Comparison of ENCODE assay signal across 2 cellular contexts in the genomic region with DNA sequence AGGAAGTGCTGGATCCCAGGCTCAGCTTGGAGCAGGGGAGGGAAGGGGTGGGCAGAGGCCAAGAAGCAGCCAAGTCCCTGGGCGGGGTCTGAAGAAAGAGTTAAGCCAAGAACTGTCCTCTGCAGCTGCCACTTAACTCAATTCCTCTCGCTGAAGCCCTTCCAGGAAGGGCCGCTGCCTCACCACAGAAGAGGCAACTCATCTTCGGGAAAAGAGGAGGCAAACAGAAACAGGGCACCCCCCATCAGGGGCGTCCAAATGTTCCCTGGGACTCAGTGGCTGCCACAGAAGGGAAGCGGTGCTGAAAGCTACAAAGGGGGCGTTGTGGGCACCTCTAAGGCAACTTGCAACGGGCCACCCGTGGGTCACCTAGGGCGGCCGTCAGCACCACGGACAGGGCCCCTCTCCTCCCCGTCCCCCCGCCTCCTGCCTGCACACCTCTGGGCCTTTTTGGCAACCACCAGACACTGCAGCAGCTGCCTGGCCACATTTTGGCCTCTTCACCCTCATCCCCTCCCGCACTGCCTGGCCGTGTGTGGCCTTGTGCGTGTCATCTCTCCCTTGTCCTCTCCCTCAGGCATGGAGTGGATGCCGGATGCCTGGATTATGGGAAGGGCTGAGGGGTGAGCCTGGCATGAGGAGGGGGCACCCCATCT.
TF ChIP-seq lines count a peak whose summit lies in the region.

No MANE protein-coding gene starts in this region.

TF ChIP-seq in WTC11, 78 proteins besides CTCF, POLR2A, EP300 and RAD21 (continued from another document):
- TF ChIP-seq, protein P1, sequence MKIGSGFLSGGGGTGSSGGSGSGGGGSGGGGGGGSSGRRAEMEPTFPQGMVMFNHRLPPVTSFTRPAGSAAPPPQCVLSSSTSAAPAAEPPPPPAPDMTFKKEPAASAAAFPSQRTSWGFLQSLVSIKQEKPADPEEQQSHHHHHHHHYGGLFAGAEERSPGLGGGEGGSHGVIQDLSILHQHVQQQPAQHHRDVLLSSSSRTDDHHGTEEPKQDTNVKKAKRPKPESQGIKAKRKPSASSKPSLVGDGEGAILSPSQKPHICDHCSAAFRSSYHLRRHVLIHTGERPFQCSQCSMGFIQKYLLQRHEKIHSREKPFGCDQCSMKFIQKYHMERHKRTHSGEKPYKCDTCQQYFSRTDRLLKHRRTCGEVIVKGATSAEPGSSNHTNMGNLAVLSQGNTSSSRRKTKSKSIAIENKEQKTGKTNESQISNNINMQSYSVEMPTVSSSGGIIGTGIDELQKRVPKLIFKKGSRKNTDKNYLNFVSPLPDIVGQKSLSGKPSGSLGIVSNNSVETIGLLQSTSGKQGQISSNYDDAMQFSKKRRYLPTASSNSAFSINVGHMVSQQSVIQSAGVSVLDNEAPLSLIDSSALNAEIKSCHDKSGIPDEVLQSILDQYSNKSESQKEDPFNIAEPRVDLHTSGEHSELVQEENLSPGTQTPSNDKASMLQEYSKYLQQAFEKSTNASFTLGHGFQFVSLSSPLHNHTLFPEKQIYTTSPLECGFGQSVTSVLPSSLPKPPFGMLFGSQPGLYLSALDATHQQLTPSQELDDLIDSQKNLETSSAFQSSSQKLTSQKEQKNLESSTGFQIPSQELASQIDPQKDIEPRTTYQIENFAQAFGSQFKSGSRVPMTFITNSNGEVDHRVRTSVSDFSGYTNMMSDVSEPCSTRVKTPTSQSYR (CRISPR knock-in tag; IDR thresholded peaks at IDR 0.05) = 0 out of 2 replicates have a peak, but pooled peaks have one; percentile 35
- TF ChIP-seq, protein P2, sequence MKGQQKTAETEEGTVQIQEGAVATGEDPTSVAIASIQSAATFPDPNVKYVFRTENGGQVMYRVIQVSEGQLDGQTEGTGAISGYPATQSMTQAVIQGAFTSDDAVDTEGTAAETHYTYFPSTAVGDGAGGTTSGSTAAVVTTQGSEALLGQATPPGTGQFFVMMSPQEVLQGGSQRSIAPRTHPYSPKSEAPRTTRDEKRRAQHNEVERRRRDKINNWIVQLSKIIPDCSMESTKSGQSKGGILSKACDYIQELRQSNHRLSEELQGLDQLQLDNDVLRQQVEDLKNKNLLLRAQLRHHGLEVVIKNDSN (CRISPR knock-in tag; IDR thresholded peaks at IDR 0.05) = peak; percentile 63; the same call in 1 of the 2 replicates
- TF ChIP-seq NFYB (CRISPR knock-in tag; conservative IDR thresholded peaks at IDR 0.05; ENCODE audit: low read depth) (no peak), TP53 (CRISPR knock-in tag; IDR thresholded peaks at IDR 0.05) (no peak), ZNF232 (CRISPR knock-in tag; IDR thresholded peaks at IDR 0.05) (no peak), CREB1 (CRISPR knock-in tag; IDR thresholded peaks at IDR 0.05) (peak; percentile 70; the same call in 1 of the 2 replicates), MYBL2 (CRISPR knock-in tag; IDR thresholded peaks at IDR 0.05) (no peak), PRRX2 (CRISPR knock-in tag; IDR thresholded peaks at IDR 0.05) (no peak), ZNF317 (CRISPR knock-in tag; IDR thresholded peaks at IDR 0.05; ENCODE audit: borderline replicate concordance, low read depth) (no peak; the same call in 1 of the 2 replicates)
- TF ChIP-seq, protein P3, sequence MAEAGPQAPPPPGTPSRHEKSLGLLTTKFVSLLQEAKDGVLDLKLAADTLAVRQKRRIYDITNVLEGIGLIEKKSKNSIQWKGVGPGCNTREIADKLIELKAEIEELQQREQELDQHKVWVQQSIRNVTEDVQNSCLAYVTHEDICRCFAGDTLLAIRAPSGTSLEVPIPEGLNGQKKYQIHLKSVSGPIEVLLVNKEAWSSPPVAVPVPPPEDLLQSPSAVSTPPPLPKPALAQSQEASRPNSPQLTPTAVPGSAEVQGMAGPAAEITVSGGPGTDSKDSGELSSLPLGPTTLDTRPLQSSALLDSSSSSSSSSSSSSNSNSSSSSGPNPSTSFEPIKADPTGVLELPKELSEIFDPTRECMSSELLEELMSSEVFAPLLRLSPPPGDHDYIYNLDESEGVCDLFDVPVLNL (CRISPR knock-in tag; IDR thresholded peaks at IDR 0.05; ENCODE audit: borderline replicate concordance, low read depth) = 0 out of 2 replicates have a peak, but pooled peaks have one; percentile 58
- TF ChIP-seq, protein P4, sequence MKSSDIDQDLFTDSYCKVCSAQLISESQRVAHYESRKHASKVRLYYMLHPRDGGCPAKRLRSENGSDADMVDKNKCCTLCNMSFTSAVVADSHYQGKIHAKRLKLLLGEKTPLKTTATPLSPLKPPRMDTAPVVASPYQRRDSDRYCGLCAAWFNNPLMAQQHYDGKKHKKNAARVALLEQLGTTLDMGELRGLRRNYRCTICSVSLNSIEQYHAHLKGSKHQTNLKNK (CRISPR knock-in tag; IDR thresholded peaks at IDR 0.05) = no peak
- TF ChIP-seq, protein P5, sequence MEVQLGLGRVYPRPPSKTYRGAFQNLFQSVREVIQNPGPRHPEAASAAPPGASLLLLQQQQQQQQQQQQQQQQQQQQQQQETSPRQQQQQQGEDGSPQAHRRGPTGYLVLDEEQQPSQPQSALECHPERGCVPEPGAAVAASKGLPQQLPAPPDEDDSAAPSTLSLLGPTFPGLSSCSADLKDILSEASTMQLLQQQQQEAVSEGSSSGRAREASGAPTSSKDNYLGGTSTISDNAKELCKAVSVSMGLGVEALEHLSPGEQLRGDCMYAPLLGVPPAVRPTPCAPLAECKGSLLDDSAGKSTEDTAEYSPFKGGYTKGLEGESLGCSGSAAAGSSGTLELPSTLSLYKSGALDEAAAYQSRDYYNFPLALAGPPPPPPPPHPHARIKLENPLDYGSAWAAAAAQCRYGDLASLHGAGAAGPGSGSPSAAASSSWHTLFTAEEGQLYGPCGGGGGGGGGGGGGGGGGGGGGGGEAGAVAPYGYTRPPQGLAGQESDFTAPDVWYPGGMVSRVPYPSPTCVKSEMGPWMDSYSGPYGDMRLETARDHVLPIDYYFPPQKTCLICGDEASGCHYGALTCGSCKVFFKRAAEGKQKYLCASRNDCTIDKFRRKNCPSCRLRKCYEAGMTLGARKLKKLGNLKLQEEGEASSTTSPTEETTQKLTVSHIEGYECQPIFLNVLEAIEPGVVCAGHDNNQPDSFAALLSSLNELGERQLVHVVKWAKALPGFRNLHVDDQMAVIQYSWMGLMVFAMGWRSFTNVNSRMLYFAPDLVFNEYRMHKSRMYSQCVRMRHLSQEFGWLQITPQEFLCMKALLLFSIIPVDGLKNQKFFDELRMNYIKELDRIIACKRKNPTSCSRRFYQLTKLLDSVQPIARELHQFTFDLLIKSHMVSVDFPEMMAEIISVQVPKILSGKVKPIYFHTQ (CRISPR knock-in tag; IDR thresholded peaks at IDR 0.05) = no peak

TF ChIP-seq in HepG2, 621 proteins besides CTCF, POLR2A, EP300 and RAD21 (continued from another document and continues in another):
- no peak for TF ChIP-seq ZNF510 (CRISPR knock-in tag; IDR thresholded peaks at IDR 0.05; ENCODE audit: low read depth)
- no peak for TF ChIP-seq ZNF598 (CRISPR knock-in tag; IDR thresholded peaks at IDR 0.05; ENCODE audit: borderline replicate concordance)
- TF ChIP-seq ZNF546 (CRISPR knock-in tag; conservative IDR thresholded peaks at IDR 0.05) = peak; percentile 52; the same call in 1 of the 2 replicates
- no peak for TF ChIP-seq TBL1XR1 (IDR thresholded peaks at IDR 0.05; ENCODE audit: borderline replicate concordance, low read length, partially characterized antibody)
- 0 out of 2 replicates have a peak, but pooled peaks have one; percentile 55 for TF ChIP-seq ZNF547 (CRISPR knock-in tag; IDR thresholded peaks at IDR 0.05)
- TF ChIP-seq ZNF430 (CRISPR knock-in tag; IDR thresholded peaks at IDR 0.05) = peak; percentile 44; the same call in 1 of the 2 replicates
- 0 out of 2 replicates have a peak, but pooled peaks have one; percentile 31 for TF ChIP-seq ZNF382 (CRISPR knock-in tag; IDR thresholded peaks at IDR 0.05; ENCODE audit: borderline replicate concordance)
- TF ChIP-seq PHF21A (CRISPR knock-in tag; IDR thresholded peaks at IDR 0.05) = no peak
- 0 out of 2 replicates have a peak, but pooled peaks have one; percentile 45 for TF ChIP-seq MEIS2 (CRISPR knock-in tag; IDR thresholded peaks at IDR 0.05)
- peak; percentile 44; the same call in 1 of the 2 replicates for TF ChIP-seq TGIF2 (CRISPR knock-in tag; IDR thresholded peaks at IDR 0.05)
- TF ChIP-seq, protein P6, sequence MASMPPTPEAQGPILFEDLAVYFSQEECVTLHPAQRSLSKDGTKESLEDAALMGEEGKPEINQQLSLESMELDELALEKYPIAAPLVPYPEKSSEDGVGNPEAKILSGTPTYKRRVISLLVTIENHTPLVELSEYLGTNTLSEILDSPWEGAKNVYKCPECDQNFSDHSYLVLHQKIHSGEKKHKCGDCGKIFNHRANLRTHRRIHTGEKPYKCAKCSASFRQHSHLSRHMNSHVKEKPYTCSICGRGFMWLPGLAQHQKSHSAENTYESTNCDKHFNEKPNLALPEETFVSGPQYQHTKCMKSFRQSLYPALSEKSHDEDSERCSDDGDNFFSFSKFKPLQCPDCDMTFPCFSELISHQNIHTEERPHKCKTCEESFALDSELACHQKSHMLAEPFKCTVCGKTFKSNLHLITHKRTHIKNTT (CRISPR knock-in tag; IDR thresholded peaks at IDR 0.05) = no peak
- TF ChIP-seq ZNF660 (CRISPR knock-in tag; IDR thresholded peaks at IDR 0.05; ENCODE audit: borderline replicate concordance, low read depth) = no peak
- TF ChIP-seq, protein P7, sequence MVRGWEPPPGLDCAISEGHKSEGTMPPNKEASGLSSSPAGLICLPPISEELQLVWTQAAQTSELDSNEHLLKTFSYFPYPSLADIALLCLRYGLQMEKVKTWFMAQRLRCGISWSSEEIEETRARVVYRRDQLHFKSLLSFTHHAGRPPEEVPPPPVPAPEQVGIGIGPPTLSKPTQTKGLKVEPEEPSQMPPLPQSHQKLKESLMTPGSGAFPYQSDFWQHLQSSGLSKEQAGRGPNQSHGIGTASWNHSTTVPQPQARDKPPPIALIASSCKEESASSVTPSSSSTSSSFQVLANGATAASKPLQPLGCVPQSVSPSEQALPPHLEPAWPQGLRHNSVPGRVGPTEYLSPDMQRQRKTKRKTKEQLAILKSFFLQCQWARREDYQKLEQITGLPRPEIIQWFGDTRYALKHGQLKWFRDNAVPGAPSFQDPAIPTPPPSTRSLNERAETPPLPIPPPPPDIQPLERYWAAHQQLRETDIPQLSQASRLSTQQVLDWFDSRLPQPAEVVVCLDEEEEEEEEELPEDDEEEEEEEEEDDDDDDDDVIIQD (CRISPR knock-in tag; IDR thresholded peaks at IDR 0.05; ENCODE audit: low read depth) = no peak
- TF ChIP-seq, protein P8, sequence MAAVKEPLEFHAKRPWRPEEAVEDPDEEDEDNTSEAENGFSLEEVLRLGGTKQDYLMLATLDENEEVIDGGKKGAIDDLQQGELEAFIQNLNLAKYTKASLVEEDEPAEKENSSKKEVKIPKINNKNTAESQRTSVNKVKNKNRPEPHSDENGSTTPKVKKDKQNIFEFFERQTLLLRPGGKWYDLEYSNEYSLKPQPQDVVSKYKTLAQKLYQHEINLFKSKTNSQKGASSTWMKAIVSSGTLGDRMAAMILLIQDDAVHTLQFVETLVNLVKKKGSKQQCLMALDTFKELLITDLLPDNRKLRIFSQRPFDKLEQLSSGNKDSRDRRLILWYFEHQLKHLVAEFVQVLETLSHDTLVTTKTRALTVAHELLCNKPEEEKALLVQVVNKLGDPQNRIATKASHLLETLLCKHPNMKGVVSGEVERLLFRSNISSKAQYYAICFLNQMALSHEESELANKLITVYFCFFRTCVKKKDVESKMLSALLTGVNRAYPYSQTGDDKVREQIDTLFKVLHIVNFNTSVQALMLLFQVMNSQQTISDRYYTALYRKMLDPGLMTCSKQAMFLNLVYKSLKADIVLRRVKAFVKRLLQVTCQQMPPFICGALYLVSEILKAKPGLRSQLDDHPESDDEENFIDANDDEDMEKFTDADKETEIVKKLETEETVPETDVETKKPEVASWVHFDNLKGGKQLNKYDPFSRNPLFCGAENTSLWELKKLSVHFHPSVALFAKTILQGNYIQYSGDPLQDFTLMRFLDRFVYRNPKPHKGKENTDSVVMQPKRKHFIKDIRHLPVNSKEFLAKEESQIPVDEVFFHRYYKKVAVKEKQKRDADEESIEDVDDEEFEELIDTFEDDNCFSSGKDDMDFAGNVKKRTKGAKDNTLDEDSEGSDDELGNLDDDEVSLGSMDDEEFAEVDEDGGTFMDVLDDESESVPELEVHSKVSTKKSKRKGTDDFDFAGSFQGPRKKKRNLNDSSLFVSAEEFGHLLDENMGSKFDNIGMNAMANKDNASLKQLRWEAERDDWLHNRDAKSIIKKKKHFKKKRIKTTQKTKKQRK (IDR thresholded peaks at IDR 0.05; ENCODE audit: low read length) = no peak
- TF ChIP-seq, protein P9, sequence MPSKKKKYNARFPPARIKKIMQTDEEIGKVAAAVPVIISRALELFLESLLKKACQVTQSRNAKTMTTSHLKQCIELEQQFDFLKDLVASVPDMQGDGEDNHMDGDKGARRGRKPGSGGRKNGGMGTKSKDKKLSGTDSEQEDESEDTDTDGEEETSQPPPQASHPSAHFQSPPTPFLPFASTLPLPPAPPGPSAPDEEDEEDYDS (CRISPR knock-in tag; IDR thresholded peaks at IDR 0.05) = no peak
- TF ChIP-seq NCOA5 (CRISPR knock-in tag; IDR thresholded peaks at IDR 0.05) = no peak
- TF ChIP-seq, protein P10, sequence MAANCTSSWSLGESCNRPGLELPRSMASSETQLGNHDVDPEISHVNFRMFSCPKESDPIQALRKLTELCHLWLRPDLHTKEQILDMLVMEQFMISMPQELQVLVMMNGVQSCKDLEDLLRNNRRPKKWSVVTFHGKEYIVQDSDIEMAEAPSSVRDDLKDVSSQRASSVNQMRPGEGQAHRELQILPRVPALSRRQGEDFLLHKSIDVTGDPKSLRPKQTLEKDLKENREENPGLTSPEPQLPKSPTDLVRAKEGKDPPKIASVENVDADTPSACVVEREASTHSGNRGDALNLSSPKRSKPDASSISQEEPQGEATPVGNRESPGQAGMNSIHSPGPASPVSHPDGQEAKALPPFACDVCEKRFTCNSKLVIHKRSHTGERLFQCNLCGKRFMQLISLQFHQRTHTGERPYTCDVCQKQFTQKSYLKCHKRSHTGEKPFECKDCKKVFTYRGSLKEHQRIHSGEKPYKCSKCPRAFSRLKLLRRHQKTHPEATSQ (CRISPR knock-in tag; IDR thresholded peaks at IDR 0.05; ENCODE audit: borderline replicate concordance) = no peak
- TF ChIP-seq, protein P11, sequence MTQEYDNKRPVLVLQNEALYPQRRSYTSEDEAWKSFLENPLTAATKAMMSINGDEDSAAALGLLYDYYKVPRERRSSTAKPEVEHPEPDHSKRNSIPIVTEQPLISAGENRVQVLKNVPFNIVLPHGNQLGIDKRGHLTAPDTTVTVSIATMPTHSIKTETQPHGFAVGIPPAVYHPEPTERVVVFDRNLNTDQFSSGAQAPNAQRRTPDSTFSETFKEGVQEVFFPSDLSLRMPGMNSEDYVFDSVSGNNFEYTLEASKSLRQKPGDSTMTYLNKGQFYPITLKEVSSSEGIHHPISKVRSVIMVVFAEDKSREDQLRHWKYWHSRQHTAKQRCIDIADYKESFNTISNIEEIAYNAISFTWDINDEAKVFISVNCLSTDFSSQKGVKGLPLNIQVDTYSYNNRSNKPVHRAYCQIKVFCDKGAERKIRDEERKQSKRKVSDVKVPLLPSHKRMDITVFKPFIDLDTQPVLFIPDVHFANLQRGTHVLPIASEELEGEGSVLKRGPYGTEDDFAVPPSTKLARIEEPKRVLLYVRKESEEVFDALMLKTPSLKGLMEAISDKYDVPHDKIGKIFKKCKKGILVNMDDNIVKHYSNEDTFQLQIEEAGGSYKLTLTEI (CRISPR knock-in tag; conservative IDR thresholded peaks at IDR 0.05) = no peak
- 0 out of 2 replicates have a peak, but pooled peaks have one; percentile 39 for TF ChIP-seq ZNF564 (CRISPR knock-in tag; IDR thresholded peaks at IDR 0.05)
- TF ChIP-seq MYC (CRISPR knock-in tag; IDR thresholded peaks at IDR 0.05; ENCODE audit: borderline replicate concordance) = no peak; the same call in 1 of the 2 replicates
- TF ChIP-seq, protein P12, sequence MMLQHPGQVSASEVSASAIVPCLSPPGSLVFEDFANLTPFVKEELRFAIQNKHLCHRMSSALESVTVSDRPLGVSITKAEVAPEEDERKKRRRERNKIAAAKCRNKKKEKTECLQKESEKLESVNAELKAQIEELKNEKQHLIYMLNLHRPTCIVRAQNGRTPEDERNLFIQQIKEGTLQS (CRISPR knock-in tag; IDR thresholded peaks at IDR 0.05) = 0 out of 2 replicates have a peak, but pooled peaks have one; percentile 39
- TF ChIP-seq EED (CRISPR knock-in tag; IDR thresholded peaks at IDR 0.05) = no peak
- 0 out of 2 replicates have a peak, but pooled peaks have one; percentile 11 for TF ChIP-seq JUND (CRISPR knock-in tag; IDR thresholded peaks at IDR 0.05)
- TF ChIP-seq ZNF75D (CRISPR knock-in tag; IDR thresholded peaks at IDR 0.05; ENCODE audit: borderline replicate concordance) = 0 out of 2 replicates have a peak, but pooled peaks have one; percentile 19
- TF ChIP-seq BRCA1 (CRISPR knock-in tag; IDR thresholded peaks at IDR 0.05) = no peak
